ENCODE assay signal across 13 cellular contexts in genomic region chr3:105448338-105448982, GRCh38.
DNase-seq lines count a peak whose midpoint lies in the region; ATAC-seq and TF ChIP-seq lines count a peak whose summit lies in the region.
"Had no signal": no experiment of that assay in that cellular context is flagged by ENCODE, and none has a peak within 500 bp of the region (broad histone marks: within the 10 kb centered on the region; RNA-seq: fewer than 3 reads in every experiment).

No MANE protein-coding gene starts in this region.

- no peaks in the 10 kb centered on the region for H3K36me3 ChIP-seq in osteoblast (ENCODE audit: insufficient read depth, low read length)
- H3K36me3 ChIP-seq: right atrium auricular region had no signal

- no peak overlapping the region for H3K4me3 ChIP-seq in osteoblast (ENCODE audit: insufficient read depth, low read length)
- H3K4me3 ChIP-seq: MG63, right atrium auricular region had no signal

- H2AFZ ChIP-seq in osteoblast (ENCODE audit: low read length) = peak overlapping the region; percentile 54

- no peaks in the 10 kb centered on the region for H3K9me3 ChIP-seq in osteoblast (ENCODE audit: low read depth, low read length)
- H3K9me3 ChIP-seq: right atrium auricular region had no signal

- no peaks in the 10 kb centered on the region for H3K27me3 ChIP-seq in osteoblast (ENCODE audit: insufficient read depth, low read length)
- H3K27me3 ChIP-seq: MG63, right atrium auricular region had no signal

- H3K79me2 ChIP-seq in osteoblast (ENCODE audit: insufficient read depth, low read length) = peaks cover 86% of the 10 kb centered on the region

- H4K20me1 ChIP-seq in osteoblast (ENCODE audit: insufficient read depth, low read length) = no peaks in the 10 kb centered on the region

- in situ Hi-C loops in G401 (cut with HindIII; ENCODE audit: low sequenced_read_pairs) = no loop called here

- peak overlapping the region; percentile 19 for H3K4me2 ChIP-seq in osteoblast (ENCODE audit: insufficient read depth, low read length)

- no peak for ATAC-seq in GM18519 (IDR thresholded peaks at IDR 0.05; ENCODE audit: low FRiP score, unreplicated experiment)
- ATAC-seq: activated CD8-positive, alpha-beta memory T cell treated with anti-CD3 and anti-CD28 coated beads, Interleukin-2, amount 10 ng/mL, durations not matched to agents 7 days and 5 days had no signal

- peak overlapping the region; percentile 21 for H3K27ac ChIP-seq in osteoblast (ENCODE audit: low read depth, low read length)
- H3K27ac ChIP-seq: right atrium auricular region, RWPE1 had no signal

- no peak for TF ChIP-seq CTCF in osteoblast (IDR thresholded peaks at IDR 0.05; ENCODE audit: extremely low read depth, low read depth, low read length)

- no peaks in the 10 kb centered on the region for H3K4me1 ChIP-seq in osteoblast (ENCODE audit: insufficient read depth, low read length)
- H3K4me1 ChIP-seq: right atrium auricular region had no signal

- DNase-seq in G401 (ENCODE audit: low spot score) = peak; percentile 10
- DNase-seq in amygdala (lab: John Stamatoyannopoulos, UW) = peak in 53 of 56 donors; percentile 16 to 96 (median 77)
- DNase-seq in hepatic stellate cell (ENCODE audit: low spot score) = peak; percentile 2
- DNase-seq in osteoblast (ENCODE audit: insufficient read length, low spot score, missing footprints) = peak; percentile 73
- no peak for DNase-seq in AML-193 (lab: John Stamatoyannopoulos, UW)
- DNase-seq in SW 1271 (lab: John Stamatoyannopoulos, UW) = no peak
- DNase-seq in CD1c-positive myeloid dendritic cell (ENCODE audit: extremely low spot score) = no peak
- DNase-seq: activated CD8-positive, alpha-beta memory T cell treated with anti-CD3 and anti-CD28 coated beads, Interleukin-2, amount 10 ng/mL, durations not matched to agents 7 days and 5 days; CD4-positive, alpha-beta T cell; MG63 had no signal

Comparison
In these comparisons a context has a peak if more than half of its experiments do, and no peak if none do; other contexts are left out.
1. DNase-seq: peak in G401 (single experiment), amygdala (53 of 56), hepatic stellate cell (single experiment) and osteoblast (single experiment); none in AML-193 (0 of 2), SW 1271 (0 of 2) and CD1c-positive myeloid dendritic cell (single experiment).